Comparison of ENCODE assay signal across 32 cellular contexts in the genomic region with DNA sequence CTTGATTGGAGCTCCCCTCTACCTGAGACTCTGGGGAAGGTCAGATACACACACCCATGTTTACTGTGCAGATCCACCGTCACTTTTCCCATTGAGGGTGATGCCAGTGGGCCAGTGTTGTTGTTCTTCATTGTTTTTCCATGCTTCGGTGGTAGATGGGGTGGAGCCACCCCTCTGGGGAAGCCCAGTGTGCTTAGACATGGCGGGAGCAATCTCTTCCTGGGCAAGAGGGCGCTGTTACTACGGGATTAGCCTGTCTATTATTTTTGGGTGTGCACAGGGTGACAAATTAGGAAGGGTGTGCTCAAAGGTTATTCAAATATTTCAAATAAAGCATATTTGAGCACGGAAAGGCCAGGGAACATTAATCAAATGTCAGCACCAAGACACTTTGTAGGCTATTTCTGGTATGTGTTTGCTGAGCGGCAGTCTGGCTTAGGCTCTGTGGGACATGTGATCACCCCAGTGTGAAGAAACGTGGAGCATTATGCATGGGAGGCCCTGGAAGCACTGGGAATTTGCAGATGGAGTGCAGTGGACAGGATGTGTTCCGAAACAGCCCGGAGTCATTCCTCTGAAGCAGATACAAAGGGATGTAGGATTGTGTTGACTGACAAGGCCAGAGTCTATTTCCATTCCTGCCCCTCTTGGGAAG. TPM values are rescaled to one million over a fixed set of nuclear protein-coding genes. Genes with fewer than 3 reads are reported as not detected.
"Had no signal": no experiment of that assay in that cellular context is flagged by ENCODE, and none has a peak within 500 bp of the region (broad histone marks: within the 10 kb centered on the region; RNA-seq: fewer than 3 reads in every experiment).

No MANE protein-coding gene starts in this region.

- H3K79me2 ChIP-seq: parathyroid adenoma had no signal

- H3K4me3 ChIP-seq: body of pancreas, left lung, right lobe of liver, testis, transverse colon, uterus had no signal

- H3K4me3 Mint-ChIP-seq: activated B cell treated with CpG ODN at 0.5 μM for 24 hours; activated naive CD8-positive, alpha-beta T cell; effector memory CD8-positive, alpha-beta T cell; nephron; T-cell; T-helper 2 cell treated with Interferon-gamma antibody and Interleukin-4, amounts not matched to agents 5 μg/mL and 100 μg/mL, for 36 hours had no signal

- H3K9ac ChIP-seq: parathyroid adenoma had no signal

- ATAC-seq: body of pancreas; effector memory CD8-positive, alpha-beta T cell; left lung; right lobe of liver; T-cell had no signal

- H3K27me3 ChIP-seq: body of pancreas, right lobe of liver, testis, uterus had no signal

- DNase-seq: activated B cell treated with CpG ODN at 0.5 μM for 24 hours; activated CD4-positive, alpha-beta T cell treated with anti-CD3 and anti-CD28 coated beads, Interleukin-2, amount 50 U/mL, for 4 hours; activated CD8-positive, alpha-beta memory T cell treated with anti-CD3 and anti-CD28 coated beads for 24 hours; activated effector memory CD4-positive, alpha-beta T cell treated with Interleukin-2 at 50 U/mL for 16 hours; activated naive CD4-positive, alpha-beta T cell treated with Interleukin-2 at 50 U/mL for 16 hours; aorta; body of pancreas; caudate nucleus; cortex of kidney; effector memory CD8-positive, alpha-beta T cell; erythroblast; head of caudate nucleus; left lung; occipital lobe; right lobe of liver; stimulated activated CD4-positive, alpha-beta T cell treated with anti-CD3 and anti-CD28 coated beads, Interleukin-2, amount 100 ng/mL, for 48 hours; stimulated activated naive CD4-positive, alpha-beta T cell treated with Interleukin-2 at 50 U/mL for 16 hours; T-cell; testis; transverse colon; uterus had no signal

- H3K9me3 Mint-ChIP-seq: effector memory CD8-positive, alpha-beta T cell had no signal

- H3K27ac Mint-ChIP-seq: activated B cell treated with CpG ODN at 0.5 μM for 24 hours; activated naive CD8-positive, alpha-beta T cell; effector memory CD8-positive, alpha-beta T cell; T-cell; T-helper 2 cell treated with Interferon-gamma antibody and Interleukin-4, amounts not matched to agents 5 μg/mL and 100 μg/mL, for 36 hours had no signal

- H2AFZ ChIP-seq: parathyroid adenoma had no signal

- H3K27me3 Mint-ChIP-seq: activated naive CD8-positive, alpha-beta T cell had no signal

- H3K4me1 ChIP-seq: body of pancreas, left lung, parathyroid adenoma, right lobe of liver, testis, transverse colon, uterus had no signal

- H3K9me3 ChIP-seq: body of pancreas, right lobe of liver, testis, transverse colon, uterus had no signal

- H3K36me3 ChIP-seq: left lung, right lobe of liver, transverse colon, uterus had no signal

- H3K27ac ChIP-seq: body of pancreas, left lung, parathyroid adenoma, right lobe of liver, testis, transverse colon, uterus had no signal

- H3K4me1 Mint-ChIP-seq: activated B cell treated with CpG ODN at 0.5 μM for 24 hours, T-cell had no signal

RNA-seq across cellular contexts. Expression of gene SMIM21, which starts 34.8 kb away (rescaled TPM):
- total RNA-seq: activated B cell treated with CpG ODN at 0.5 μM for 24 hours, aorta, body of pancreas, chondrocyte, kidney epithelial cell, left lung, lung microvascular endothelial cell, mesenteric fat pad, mucosa of gallbladder, occipital lobe, pulmonary artery endothelial cell, right lobe of liver, skeletal muscle tissue, T-cell, transverse colon, uterus had no signal
